ENCODE assay signal across 18 cellular contexts in the genomic region with DNA sequence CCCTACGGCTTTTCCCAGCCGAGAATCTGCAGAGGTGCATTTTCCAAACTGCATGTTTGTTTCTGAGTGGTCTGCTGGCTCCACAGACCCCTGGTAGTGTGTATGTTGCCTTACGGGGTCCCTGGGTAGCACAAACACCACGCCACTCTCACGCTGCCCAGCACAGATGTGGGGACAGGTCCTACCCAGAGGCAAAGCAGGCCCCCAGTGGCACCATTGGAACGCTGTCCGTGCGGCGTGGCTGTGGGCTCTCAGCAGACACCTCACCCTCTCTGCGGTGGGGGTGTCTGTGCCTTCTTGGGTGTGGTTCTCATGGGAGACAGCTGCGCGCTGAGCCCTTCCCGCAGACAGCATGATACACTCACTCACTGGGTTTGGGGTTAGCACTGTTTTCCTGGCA.
DNase-seq lines count a peak whose midpoint lies in the region; ATAC-seq and TF ChIP-seq lines count a peak whose summit lies in the region.
"Had no signal": no experiment of that assay in that cellular context is flagged by ENCODE, and none has a peak within 500 bp of the region (broad histone marks: within the 10 kb centered on the region; RNA-seq: fewer than 3 reads in every experiment).

No MANE protein-coding gene starts in this region.

- POLR2A ChIA-PET in activated B cell treated with CpG ODN at 0.5 μM for 24 hours (lab: Charles Lee) = no interaction called here

- TF ChIP-seq POLR2A in transverse colon (IDR thresholded peaks at IDR 0.05) = no peak

- no peaks in the 10 kb centered on the region for H3K4me1 ChIP-seq in mucosa of descending colon (ENCODE audit: low read depth)
- no peaks in the 10 kb centered on the region for H3K4me1 ChIP-seq in transverse colon

- TF ChIP-seq EP300 in transverse colon (IDR thresholded peaks at IDR 0.05; ENCODE audit: low read depth) = no peak

- H3K27me3 ChIP-seq in transverse colon = peaks cover 9% of the 10 kb centered on the region
- H3K27me3 ChIP-seq: BLaER1, MG63 had no signal

- H3K9me3 Mint-ChIP-seq in activated B cell treated with CpG ODN at 0.5 μM for 24 hours = no peaks in the 10 kb centered on the region
- H3K9me3 Mint-ChIP-seq: CD8-positive, alpha-beta T cell had no signal

- in situ Hi-C loops in transverse colon (cut with MboI; ENCODE audit: low pct_ligation_motif_present in 1 of 4, low pct_unique_long_range_greater_than_20kb in 1 of 4, low sequenced_read_pairs in 3 of 4) = loop anchor here in 3 of 4 donors (5.0 to 10.0 kb wide), 2 partner anchors 156 to 158 kb away; no protein-coding TSS in a partner anchor

- H3K36me3 ChIP-seq in mucosa of descending colon (ENCODE audit: low read depth) (no peaks in the 10 kb centered on the region), transverse colon (no peaks in the 10 kb centered on the region)
- H3K36me3 ChIP-seq: MG63 had no signal

- intact Hi-C loops in activated B cell treated with CpG ODN at 0.5 μM for 24 hours (cut with micrococcal nuclease) (no loop called here), mucosa of descending colon (cut with DNase I, micrococcal nuclease) (loop anchor here in 1 of 2 donors (10.0 kb wide), 1 partner anchor 112 kb away; no protein-coding TSS in a partner anchor), transverse colon (cut with DNase I; ENCODE audit: low total_unique reads) (no loop called here)

- H3K36me3 Mint-ChIP-seq in activated B cell treated with CpG ODN at 0.5 μM for 24 hours (ENCODE audit: low read depth) = peaks cover 28% of the 10 kb centered on the region

- WGBS in transverse colon (ENCODE audit: low coverage in 1 of 2), 2 donors = 87% methylated on average over 8 of the region's 13 CpGs; no CpG with 5 or more reads in 1 of the 2 donors

- ATAC-seq in activated B cell treated with CpG ODN at 0.5 μM for 24 hours (ENCODE audit: low read depth) (no peak), mucosa of descending colon (no peak)
- ATAC-seq: CD8-positive, alpha-beta T cell; PC-3 had no signal

- H3K4me3 ChIP-seq in mucosa of descending colon (no peak overlapping the region), transverse colon (no peak overlapping the region)
- H3K4me3 ChIP-seq: BLaER1, MG63 had no signal

- no peak for TF ChIP-seq CTCF in activated B cell treated with CpG ODN at 0.5 μM for 24 hours (IDR thresholded peaks at IDR 0.05)
- TF ChIP-seq CTCF in mucosa of descending colon (IDR thresholded peaks at IDR 0.05) = no peak
- TF ChIP-seq CTCF in transverse colon (IDR thresholded peaks at IDR 0.05) = no peak

- H3K4me3 Mint-ChIP-seq in activated B cell treated with CpG ODN at 0.5 μM for 24 hours = no peak overlapping the region
- H3K4me3 Mint-ChIP-seq: CD8-positive, alpha-beta T cell had no signal

- no peak overlapping the region for H3K27ac Mint-ChIP-seq in activated B cell treated with CpG ODN at 0.5 μM for 24 hours
- H3K27ac Mint-ChIP-seq: CD8-positive, alpha-beta T cell had no signal

- CTCF ChIA-PET in activated B cell treated with CpG ODN at 0.5 μM for 24 hours (lab: Charles Lee) = no interaction called here

- no peaks in the 10 kb centered on the region for H3K27me3 Mint-ChIP-seq in activated B cell treated with CpG ODN at 0.5 μM for 24 hours

- H3K4me1 Mint-ChIP-seq in activated B cell treated with CpG ODN at 0.5 μM for 24 hours = peaks cover 4% of the 10 kb centered on the region

- no peak overlapping the region for H3K27ac ChIP-seq in transverse colon
- H3K27ac ChIP-seq: BLaER1 had no signal

- peak; percentile 57 for DNase-seq in activated effector memory CD4-positive, alpha-beta T cell treated with anti-CD3 and anti-CD28 coated beads, Interleukin-2, amount 50 U/mL, for 16 hours
- DNase-seq in activated effector memory CD4-positive, alpha-beta T cell treated with Interleukin-2 at 50 U/mL for 16 hours = no peak
- DNase-seq in activated B cell treated with CpG ODN at 0.5 μM for 24 hours (peak; percentile 14), mucosa of descending colon (peak in 2 of 3 donors; percentile 9 to 35), transverse colon (peak; percentile 4), DMS114 treated with DMSO at 0.1 percent for 48 hours (lab: John Stamatoyannopoulos, UW; ENCODE audit: unreplicated experiment) (no peak)
- DNase-seq in stimulated activated CD4-positive, alpha-beta T cell treated with anti-CD3 and anti-CD28 coated beads, Interleukin-15, amount 100 ng/mL, for 24 hours = no peak
- no peak for DNase-seq in activated CD4-positive, alpha-beta T cell treated with anti-CD3 and anti-CD28 coated beads for 48 hours
- DNase-seq: CD8-positive, alpha-beta T cell; DMS79; H7; MG63; NCI-H1092; NCI-H146; NCI-H2081; NCI-H748 treated with DMSO at 0.1 percent for 48 hours; PC-3 had no signal

- H3K9me3 ChIP-seq in mucosa of descending colon (no peaks in the 10 kb centered on the region), transverse colon (peaks cover 0 to 2% of the 10 kb centered on the region in 2 donors)
- H3K9me3 ChIP-seq: MG63 had no signal

Comparison
In these comparisons a context has a peak if more than half of its experiments do, and no peak if none do; other contexts are left out.
1. DNase-seq: peak in activated effector memory CD4-positive, alpha-beta T cell treated with anti-CD3 and anti-CD28 coated beads, Interleukin-2, amount 50 U/mL, for 16 hours (single experiment), activated B cell treated with CpG ODN at 0.5 μM for 24 hours (single experiment), mucosa of descending colon (2 of 3) and transverse colon (single experiment); none in activated effector memory CD4-positive, alpha-beta T cell treated with Interleukin-2 at 50 U/mL for 16 hours (single experiment), stimulated activated CD4-positive, alpha-beta T cell treated with anti-CD3 and anti-CD28 coated beads, Interleukin-15, amount 100 ng/mL, for 24 hours (single experiment), DMS114 treated with DMSO at 0.1 percent for 48 hours (single experiment) and activated CD4-positive, alpha-beta T cell treated with anti-CD3 and anti-CD28 coated beads for 48 hours (single experiment).